In genomic region chr4:29762151-29762550, GRCh38 we compare ENCODE assay signal across 5 cellular contexts.
TF ChIP-seq lines count a peak whose summit lies in the region.

No MANE protein-coding gene starts in this region.

TF ChIP-seq in SK-N-SH, 30 proteins besides CTCF, POLR2A, EP300 and RAD21:
- TF ChIP-seq USF2 (IDR thresholded peaks at IDR 0.05; ENCODE audit: borderline replicate concordance, low read depth, low read length) = no peak
TF ChIP-seq in SK-N-SH: peak in this region for 0.

TF ChIP-seq in SK-N-SH treated with all-trans-retinoic acid at 6 μM for 48 hours, 23 proteins besides CTCF, POLR2A, EP300 and RAD21:
- TF ChIP-seq TSHZ2 (CRISPR knock-in tag; IDR thresholded peaks at IDR 0.05) (no peak), BACH2 (CRISPR knock-in tag; IDR thresholded peaks at IDR 0.05; ENCODE audit: borderline replicate concordance) (no peak)

TF ChIP-seq in A549, 52 proteins besides CTCF, POLR2A, EP300 and RAD21:
- no peak for TF ChIP-seq USF2 (IDR thresholded peaks at IDR 0.05)
- peak; percentile 46 for TF ChIP-seq MAFK (IDR thresholded peaks at IDR 0.05; ENCODE audit: partially characterized antibody)
- no peak for TF ChIP-seq PHF8 (IDR thresholded peaks at IDR 0.05; ENCODE audit: borderline replicate concordance, low read depth)
TF ChIP-seq in A549: peak in this region for 1.

TF ChIP-seq in IMR-90, 13 proteins besides CTCF, POLR2A, EP300 and RAD21:
- peak; percentile 87 for TF ChIP-seq MAFK (IDR thresholded peaks at IDR 0.05; ENCODE audit: low read depth, low read length)
- TF ChIP-seq NFE2L2 (IDR thresholded peaks at IDR 0.05; ENCODE audit: low read depth, low read length) = no peak

TF ChIP-seq in K562, 482 proteins besides CTCF, POLR2A, EP300 and RAD21:
- TF ChIP-seq SIRT6 (IDR thresholded peaks at IDR 0.05; ENCODE audit: low read depth, low read length) = no peak
- 0 out of 2 replicates have a peak, but pooled peaks have one; percentile 26 for TF ChIP-seq MAFF (IDR thresholded peaks at IDR 0.05; ENCODE audit: low read length)
- no peak for TF ChIP-seq SRSF1 (IDR thresholded peaks at IDR 0.05; ENCODE audit: low read depth, low read length)
- no peak for TF ChIP-seq NFIC (IDR thresholded peaks at IDR 0.05)
- peak; percentile 44; the same call in 1 of the 2 replicates for TF ChIP-seq ZNF316 (IDR thresholded peaks at IDR 0.05)
- TF ChIP-seq LARP7 (IDR thresholded peaks at IDR 0.05) = no peak
- 0 out of 2 replicates have a peak, but pooled peaks have one; percentile 48 for TF ChIP-seq MAFK (IDR thresholded peaks at IDR 0.05; ENCODE audit: low read length)
- no peak for TF ChIP-seq ZFP36 (IDR thresholded peaks at IDR 0.05; ENCODE audit: low read depth, low read length, partially characterized antibody)
